ENCODE assay signal across 18 cellular contexts in genomic region chr22:49208768-49209252, GRCh38.
DNase-seq lines count a peak whose midpoint lies in the region; FAIRE-seq and TF ChIP-seq lines count a peak whose summit lies in the region.
"Had no signal": no experiment of that assay in that cellular context is flagged by ENCODE, and none has a peak within 500 bp of the region (broad histone marks: within the 10 kb centered on the region; RNA-seq: fewer than 3 reads in every experiment).

No MANE protein-coding gene starts in this region.

- H3K4me1 ChIP-seq in Peyer's patch (no peaks in the 10 kb centered on the region), spleen (no peaks in the 10 kb centered on the region)
- H3K4me1 ChIP-seq: HAP-1 had no signal

- DNase-seq in activated CD8-positive, alpha-beta memory T cell treated with anti-CD3 and anti-CD28 coated beads for 24 hours: peak; percentile 47
- DNase-seq in activated CD8-positive, alpha-beta memory T cell treated with anti-CD3 and anti-CD28 coated beads, Interleukin-2, amount 50 U/mL, for 4 hours: no peak
- peak in 2 of 3 donors; percentile 16 to 18 for DNase-seq in Peyer's patch
- peak; percentile 84 for DNase-seq in iPS-NIHi7 (ENCODE audit: extremely low spot score)
- DNase-seq in spleen: peak; percentile 32
- no peak for DNase-seq in NOMO-1 treated with DMSO at 0.1 percent for 48 hours (lab: John Stamatoyannopoulos, UW; ENCODE audit: unreplicated experiment)
- no peak for DNase-seq in frontal cortex (ENCODE audit: low spot score in 2 of 2)
- DNase-seq in NCI-H1436 (lab: John Stamatoyannopoulos, UW): no peak
- DNase-seq: amygdala, COR-L47, mammary epithelial cell, NCI-H1694 treated with DMSO at 0.1 percent for 48 hours, NCI-H526 treated with DMSO at 0.1 percent for 48 hours, substantia nigra had no signal

- H3K27ac ChIP-seq in Peyer's patch (no peak overlapping the region), spleen (no peak overlapping the region)
- H3K27ac ChIP-seq: HL-60 had no signal

- H3K9me3 ChIP-seq in Peyer's patch (no peaks in the 10 kb centered on the region), spleen (no peaks in the 10 kb centered on the region)
- H3K9me3 ChIP-seq: HAP-1 had no signal

- intact Hi-C loops in spleen (cut with DNase I; ENCODE audit: low total_unique reads): no loop called here

- H3K27me3 ChIP-seq in Peyer's patch: no peaks in the 10 kb centered on the region
- peaks cover 0 to 28% (median 0%) of the 10 kb centered on the region in 7 donors for H3K27me3 ChIP-seq in spleen (replicated peaks in 1 of 7)

- 47 to 59% (median 55%) methylated on average over 15 of the region's 15 CpGs for WGBS in spleen, 5 donors

- H3K4me3 ChIP-seq in Peyer's patch (no peak overlapping the region), spleen (no peak overlapping the region)
- H3K4me3 ChIP-seq: HAP-1 had no signal

- TF ChIP-seq CTCF in Peyer's patch (IDR thresholded peaks at IDR 0.05): no peak
- no peak for TF ChIP-seq CTCF in spleen (IDR thresholded peaks at IDR 0.05 in 8 of 11, conservative IDR thresholded peaks at IDR 0.05 in 3 of 11)

- no peaks in the 10 kb centered on the region for H3K36me3 ChIP-seq in Peyer's patch
- no peaks in the 10 kb centered on the region for H3K36me3 ChIP-seq in spleen
- H3K36me3 ChIP-seq: HAP-1 had no signal

- no peak for TF ChIP-seq POLR2A in Peyer's patch (IDR thresholded peaks at IDR 0.05)
- no peak for TF ChIP-seq POLR2A in spleen (IDR thresholded peaks at IDR 0.05)

- FAIRE-seq in frontal cortex (lab: Jason Lieb, UNC): no peak
- FAIRE-seq: colon, TTC549 had no signal

Comparison
In these comparisons a context has a peak if more than half of its experiments do, and no peak if none do; other contexts are left out.
1. DNase-seq: peak in activated CD8-positive, alpha-beta memory T cell treated with anti-CD3 and anti-CD28 coated beads for 24 hours (single experiment), Peyer's patch (2 of 3), iPS-NIHi7 (single experiment) and spleen (single experiment); none in activated CD8-positive, alpha-beta memory T cell treated with anti-CD3 and anti-CD28 coated beads, Interleukin-2, amount 50 U/mL, for 4 hours (single experiment), NOMO-1 treated with DMSO at 0.1 percent for 48 hours (single experiment), frontal cortex (0 of 2) and NCI-H1436 (single experiment).